ENCODE assay signal across 1 cellular context in the genomic region with DNA sequence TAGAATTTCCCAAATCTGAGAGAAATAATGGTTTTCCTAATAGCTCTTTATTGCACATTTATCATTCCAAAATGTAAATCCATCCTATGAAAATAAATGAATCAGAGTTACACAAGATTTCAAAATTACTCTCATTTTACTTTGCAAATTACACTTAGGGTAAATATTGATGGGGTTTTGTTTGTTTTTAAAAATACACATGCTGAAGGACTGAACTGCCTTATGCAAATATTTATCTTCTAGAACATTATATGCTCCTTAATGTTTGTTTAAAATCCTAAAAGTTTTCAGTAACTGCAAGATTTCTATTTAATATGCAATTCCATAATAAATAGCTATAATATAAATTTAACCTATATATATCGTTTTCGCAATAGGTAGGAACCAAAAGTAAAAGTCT.
TF ChIP-seq lines count a peak whose summit lies in the region.

No MANE protein-coding gene starts in this region.

TF ChIP-seq in HepG2, 621 proteins besides CTCF, POLR2A, EP300 and RAD21 (continued from another document and continues in another):
- 0 out of 2 replicates have a peak, but pooled peaks have one; percentile 9 for TF ChIP-seq SAP130 (CRISPR knock-in tag; IDR thresholded peaks at IDR 0.05; ENCODE audit: low read depth)
- TF ChIP-seq, protein P1, sequence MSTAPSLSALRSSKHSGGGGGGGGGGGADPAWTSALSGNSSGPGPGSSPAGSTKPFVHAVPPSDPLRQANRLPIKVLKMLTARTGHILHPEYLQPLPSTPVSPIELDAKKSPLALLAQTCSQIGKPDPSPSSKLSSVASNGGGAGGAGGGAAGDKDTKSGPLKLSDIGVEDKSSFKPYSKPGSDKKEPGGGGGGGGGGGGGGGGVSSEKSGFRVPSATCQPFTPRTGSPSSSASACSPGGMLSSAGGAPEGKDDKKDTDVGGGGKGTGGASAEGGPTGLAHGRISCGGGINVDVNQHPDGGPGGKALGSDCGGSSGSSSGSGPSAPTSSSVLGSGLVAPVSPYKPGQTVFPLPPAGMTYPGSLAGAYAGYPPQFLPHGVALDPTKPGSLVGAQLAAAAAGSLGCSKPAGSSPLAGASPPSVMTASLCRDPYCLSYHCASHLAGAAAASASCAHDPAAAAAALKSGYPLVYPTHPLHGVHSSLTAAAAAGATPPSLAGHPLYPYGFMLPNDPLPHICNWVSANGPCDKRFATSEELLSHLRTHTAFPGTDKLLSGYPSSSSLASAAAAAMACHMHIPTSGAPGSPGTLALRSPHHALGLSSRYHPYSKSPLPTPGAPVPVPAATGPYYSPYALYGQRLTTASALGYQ (CRISPR knock-in tag; IDR thresholded peaks at IDR 0.05), result no peak
- peak; percentile 79; the same call in 1 of the 2 replicates for TF ChIP-seq NFIC (IDR thresholded peaks at IDR 0.05; ENCODE audit: low read length)
- TF ChIP-seq FOXA1 (IDR thresholded peaks at IDR 0.05), result peak; percentile 89
- TF ChIP-seq FOXA1 (CRISPR knock-in tag; IDR thresholded peaks at IDR 0.05), result 0 out of 2 replicates have a peak, but pooled peaks have one; percentile 22
- TF ChIP-seq SRSF1 (optimal IDR thresholded peaks at IDR 0.05; ENCODE audit: low read depth, low read length), result no peak
- TF ChIP-seq, protein P2, sequence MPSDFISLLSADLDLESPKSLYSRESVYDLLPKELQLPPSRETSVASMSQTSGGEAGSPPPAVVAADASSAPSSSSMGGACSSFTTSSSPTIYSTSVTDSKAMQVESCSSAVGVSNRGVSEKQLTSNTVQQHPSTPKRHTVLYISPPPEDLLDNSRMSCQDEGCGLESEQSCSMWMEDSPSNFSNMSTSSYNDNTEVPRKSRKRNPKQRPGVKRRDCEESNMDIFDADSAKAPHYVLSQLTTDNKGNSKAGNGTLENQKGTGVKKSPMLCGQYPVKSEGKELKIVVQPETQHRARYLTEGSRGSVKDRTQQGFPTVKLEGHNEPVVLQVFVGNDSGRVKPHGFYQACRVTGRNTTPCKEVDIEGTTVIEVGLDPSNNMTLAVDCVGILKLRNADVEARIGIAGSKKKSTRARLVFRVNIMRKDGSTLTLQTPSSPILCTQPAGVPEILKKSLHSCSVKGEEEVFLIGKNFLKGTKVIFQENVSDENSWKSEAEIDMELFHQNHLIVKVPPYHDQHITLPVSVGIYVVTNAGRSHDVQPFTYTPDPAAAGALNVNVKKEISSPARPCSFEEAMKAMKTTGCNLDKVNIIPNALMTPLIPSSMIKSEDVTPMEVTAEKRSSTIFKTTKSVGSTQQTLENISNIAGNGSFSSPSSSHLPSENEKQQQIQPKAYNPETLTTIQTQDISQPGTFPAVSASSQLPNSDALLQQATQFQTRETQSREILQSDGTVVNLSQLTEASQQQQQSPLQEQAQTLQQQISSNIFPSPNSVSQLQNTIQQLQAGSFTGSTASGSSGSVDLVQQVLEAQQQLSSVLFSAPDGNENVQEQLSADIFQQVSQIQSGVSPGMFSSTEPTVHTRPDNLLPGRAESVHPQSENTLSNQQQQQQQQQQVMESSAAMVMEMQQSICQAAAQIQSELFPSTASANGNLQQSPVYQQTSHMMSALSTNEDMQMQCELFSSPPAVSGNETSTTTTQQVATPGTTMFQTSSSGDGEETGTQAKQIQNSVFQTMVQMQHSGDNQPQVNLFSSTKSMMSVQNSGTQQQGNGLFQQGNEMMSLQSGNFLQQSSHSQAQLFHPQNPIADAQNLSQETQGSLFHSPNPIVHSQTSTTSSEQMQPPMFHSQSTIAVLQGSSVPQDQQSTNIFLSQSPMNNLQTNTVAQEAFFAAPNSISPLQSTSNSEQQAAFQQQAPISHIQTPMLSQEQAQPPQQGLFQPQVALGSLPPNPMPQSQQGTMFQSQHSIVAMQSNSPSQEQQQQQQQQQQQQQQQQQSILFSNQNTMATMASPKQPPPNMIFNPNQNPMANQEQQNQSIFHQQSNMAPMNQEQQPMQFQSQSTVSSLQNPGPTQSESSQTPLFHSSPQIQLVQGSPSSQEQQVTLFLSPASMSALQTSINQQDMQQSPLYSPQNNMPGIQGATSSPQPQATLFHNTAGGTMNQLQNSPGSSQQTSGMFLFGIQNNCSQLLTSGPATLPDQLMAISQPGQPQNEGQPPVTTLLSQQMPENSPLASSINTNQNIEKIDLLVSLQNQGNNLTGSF (CRISPR knock-in tag; IDR thresholded peaks at IDR 0.05), result no peak
- peak; percentile 63 for TF ChIP-seq GATAD2A (CRISPR knock-in tag; IDR thresholded peaks at IDR 0.05)
- TF ChIP-seq, protein P3, sequence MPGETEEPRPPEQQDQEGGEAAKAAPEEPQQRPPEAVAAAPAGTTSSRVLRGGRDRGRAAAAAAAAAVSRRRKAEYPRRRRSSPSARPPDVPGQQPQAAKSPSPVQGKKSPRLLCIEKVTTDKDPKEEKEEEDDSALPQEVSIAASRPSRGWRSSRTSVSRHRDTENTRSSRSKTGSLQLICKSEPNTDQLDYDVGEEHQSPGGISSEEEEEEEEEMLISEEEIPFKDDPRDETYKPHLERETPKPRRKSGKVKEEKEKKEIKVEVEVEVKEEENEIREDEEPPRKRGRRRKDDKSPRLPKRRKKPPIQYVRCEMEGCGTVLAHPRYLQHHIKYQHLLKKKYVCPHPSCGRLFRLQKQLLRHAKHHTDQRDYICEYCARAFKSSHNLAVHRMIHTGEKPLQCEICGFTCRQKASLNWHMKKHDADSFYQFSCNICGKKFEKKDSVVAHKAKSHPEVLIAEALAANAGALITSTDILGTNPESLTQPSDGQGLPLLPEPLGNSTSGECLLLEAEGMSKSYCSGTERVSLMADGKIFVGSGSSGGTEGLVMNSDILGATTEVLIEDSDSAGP (CRISPR knock-in tag; IDR thresholded peaks at IDR 0.05; ENCODE audit: borderline replicate concordance), result no peak
- TF ChIP-seq ZNF660 (CRISPR knock-in tag; IDR thresholded peaks at IDR 0.05; ENCODE audit: borderline replicate concordance, low read depth), result no peak
- TF ChIP-seq, protein P4, sequence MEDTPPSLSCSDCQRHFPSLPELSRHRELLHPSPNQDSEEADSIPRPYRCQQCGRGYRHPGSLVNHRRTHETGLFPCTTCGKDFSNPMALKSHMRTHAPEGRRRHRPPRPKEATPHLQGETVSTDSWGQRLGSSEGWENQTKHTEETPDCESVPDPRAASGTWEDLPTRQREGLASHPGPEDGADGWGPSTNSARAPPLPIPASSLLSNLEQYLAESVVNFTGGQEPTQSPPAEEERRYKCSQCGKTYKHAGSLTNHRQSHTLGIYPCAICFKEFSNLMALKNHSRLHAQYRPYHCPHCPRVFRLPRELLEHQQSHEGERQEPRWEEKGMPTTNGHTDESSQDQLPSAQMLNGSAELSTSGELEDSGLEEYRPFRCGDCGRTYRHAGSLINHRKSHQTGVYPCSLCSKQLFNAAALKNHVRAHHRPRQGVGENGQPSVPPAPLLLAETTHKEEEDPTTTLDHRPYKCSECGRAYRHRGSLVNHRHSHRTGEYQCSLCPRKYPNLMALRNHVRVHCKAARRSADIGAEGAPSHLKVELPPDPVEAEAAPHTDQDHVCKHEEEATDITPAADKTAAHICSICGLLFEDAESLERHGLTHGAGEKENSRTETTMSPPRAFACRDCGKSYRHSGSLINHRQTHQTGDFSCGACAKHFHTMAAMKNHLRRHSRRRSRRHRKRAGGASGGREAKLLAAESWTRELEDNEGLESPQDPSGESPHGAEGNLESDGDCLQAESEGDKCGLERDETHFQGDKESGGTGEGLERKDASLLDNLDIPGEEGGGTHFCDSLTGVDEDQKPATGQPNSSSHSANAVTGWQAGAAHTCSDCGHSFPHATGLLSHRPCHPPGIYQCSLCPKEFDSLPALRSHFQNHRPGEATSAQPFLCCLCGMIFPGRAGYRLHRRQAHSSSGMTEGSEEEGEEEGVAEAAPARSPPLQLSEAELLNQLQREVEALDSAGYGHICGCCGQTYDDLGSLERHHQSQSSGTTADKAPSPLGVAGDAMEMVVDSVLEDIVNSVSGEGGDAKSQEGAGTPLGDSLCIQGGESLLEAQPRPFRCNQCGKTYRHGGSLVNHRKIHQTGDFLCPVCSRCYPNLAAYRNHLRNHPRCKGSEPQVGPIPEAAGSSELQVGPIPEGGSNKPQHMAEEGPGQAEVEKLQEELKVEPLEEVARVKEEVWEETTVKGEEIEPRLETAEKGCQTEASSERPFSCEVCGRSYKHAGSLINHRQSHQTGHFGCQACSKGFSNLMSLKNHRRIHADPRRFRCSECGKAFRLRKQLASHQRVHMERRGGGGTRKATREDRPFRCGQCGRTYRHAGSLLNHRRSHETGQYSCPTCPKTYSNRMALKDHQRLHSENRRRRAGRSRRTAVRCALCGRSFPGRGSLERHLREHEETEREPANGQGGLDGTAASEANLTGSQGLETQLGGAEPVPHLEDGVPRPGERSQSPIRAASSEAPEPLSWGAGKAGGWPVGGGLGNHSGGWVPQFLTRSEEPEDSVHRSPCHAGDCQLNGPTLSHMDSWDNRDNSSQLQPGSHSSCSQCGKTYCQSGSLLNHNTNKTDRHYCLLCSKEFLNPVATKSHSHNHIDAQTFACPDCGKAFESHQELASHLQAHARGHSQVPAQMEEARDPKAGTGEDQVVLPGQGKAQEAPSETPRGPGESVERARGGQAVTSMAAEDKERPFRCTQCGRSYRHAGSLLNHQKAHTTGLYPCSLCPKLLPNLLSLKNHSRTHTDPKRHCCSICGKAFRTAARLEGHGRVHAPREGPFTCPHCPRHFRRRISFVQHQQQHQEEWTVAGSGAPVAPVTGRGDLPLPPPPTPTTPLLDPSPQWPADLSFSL (CRISPR knock-in tag; IDR thresholded peaks at IDR 0.05), result no peak
- TF ChIP-seq, protein P5, sequence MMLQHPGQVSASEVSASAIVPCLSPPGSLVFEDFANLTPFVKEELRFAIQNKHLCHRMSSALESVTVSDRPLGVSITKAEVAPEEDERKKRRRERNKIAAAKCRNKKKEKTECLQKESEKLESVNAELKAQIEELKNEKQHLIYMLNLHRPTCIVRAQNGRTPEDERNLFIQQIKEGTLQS (CRISPR knock-in tag; IDR thresholded peaks at IDR 0.05), result no peak
- TF ChIP-seq, protein P6, sequence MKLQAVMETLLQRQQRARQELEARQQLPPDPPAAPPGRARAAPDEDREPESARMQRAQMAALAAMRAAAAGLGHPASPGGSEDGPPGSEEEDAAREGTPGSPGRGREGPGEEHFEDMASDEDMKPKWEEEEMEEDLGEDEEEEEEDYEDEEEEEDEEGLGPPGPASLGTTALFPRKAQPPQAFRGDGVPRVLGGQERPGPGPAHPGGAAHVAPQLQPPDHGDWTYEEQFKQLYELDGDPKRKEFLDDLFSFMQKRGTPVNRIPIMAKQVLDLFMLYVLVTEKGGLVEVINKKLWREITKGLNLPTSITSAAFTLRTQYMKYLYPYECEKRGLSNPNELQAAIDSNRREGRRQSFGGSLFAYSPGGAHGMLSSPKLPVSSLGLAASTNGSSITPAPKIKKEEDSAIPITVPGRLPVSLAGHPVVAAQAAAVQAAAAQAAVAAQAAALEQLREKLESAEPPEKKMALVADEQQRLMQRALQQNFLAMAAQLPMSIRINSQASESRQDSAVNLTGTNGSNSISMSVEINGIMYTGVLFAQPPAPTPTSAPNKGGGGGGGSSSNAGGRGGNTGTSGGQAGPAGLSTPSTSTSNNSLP (IDR thresholded peaks at IDR 0.05; ENCODE audit: low read depth, low read length), result peak; percentile 73
- no peak for TF ChIP-seq PHF20 (CRISPR knock-in tag; IDR thresholded peaks at IDR 0.05)
- TF ChIP-seq ZNF792 (CRISPR knock-in tag; IDR thresholded peaks at IDR 0.05), result no peak
- TF ChIP-seq FOXP1 (IDR thresholded peaks at IDR 0.05), result no peak
- peak; percentile 51; the same call in 1 of the 2 replicates for TF ChIP-seq FOXP1 (CRISPR knock-in tag; IDR thresholded peaks at IDR 0.05)
- TF ChIP-seq ZNF749 (CRISPR knock-in tag; IDR thresholded peaks at IDR 0.05; ENCODE audit: borderline replicate concordance), result no peak
- TF ChIP-seq TCF7 (IDR thresholded peaks at IDR 0.05; ENCODE audit: low read depth), result no peak
- TF ChIP-seq RARA (CRISPR knock-in tag; IDR thresholded peaks at IDR 0.05), result peak; percentile 23; the same call in 1 of the 2 replicates
- no peak for TF ChIP-seq ZNF652 (CRISPR knock-in tag; IDR thresholded peaks at IDR 0.05; ENCODE audit: borderline replicate concordance, low read depth)
- TF ChIP-seq, protein P7, sequence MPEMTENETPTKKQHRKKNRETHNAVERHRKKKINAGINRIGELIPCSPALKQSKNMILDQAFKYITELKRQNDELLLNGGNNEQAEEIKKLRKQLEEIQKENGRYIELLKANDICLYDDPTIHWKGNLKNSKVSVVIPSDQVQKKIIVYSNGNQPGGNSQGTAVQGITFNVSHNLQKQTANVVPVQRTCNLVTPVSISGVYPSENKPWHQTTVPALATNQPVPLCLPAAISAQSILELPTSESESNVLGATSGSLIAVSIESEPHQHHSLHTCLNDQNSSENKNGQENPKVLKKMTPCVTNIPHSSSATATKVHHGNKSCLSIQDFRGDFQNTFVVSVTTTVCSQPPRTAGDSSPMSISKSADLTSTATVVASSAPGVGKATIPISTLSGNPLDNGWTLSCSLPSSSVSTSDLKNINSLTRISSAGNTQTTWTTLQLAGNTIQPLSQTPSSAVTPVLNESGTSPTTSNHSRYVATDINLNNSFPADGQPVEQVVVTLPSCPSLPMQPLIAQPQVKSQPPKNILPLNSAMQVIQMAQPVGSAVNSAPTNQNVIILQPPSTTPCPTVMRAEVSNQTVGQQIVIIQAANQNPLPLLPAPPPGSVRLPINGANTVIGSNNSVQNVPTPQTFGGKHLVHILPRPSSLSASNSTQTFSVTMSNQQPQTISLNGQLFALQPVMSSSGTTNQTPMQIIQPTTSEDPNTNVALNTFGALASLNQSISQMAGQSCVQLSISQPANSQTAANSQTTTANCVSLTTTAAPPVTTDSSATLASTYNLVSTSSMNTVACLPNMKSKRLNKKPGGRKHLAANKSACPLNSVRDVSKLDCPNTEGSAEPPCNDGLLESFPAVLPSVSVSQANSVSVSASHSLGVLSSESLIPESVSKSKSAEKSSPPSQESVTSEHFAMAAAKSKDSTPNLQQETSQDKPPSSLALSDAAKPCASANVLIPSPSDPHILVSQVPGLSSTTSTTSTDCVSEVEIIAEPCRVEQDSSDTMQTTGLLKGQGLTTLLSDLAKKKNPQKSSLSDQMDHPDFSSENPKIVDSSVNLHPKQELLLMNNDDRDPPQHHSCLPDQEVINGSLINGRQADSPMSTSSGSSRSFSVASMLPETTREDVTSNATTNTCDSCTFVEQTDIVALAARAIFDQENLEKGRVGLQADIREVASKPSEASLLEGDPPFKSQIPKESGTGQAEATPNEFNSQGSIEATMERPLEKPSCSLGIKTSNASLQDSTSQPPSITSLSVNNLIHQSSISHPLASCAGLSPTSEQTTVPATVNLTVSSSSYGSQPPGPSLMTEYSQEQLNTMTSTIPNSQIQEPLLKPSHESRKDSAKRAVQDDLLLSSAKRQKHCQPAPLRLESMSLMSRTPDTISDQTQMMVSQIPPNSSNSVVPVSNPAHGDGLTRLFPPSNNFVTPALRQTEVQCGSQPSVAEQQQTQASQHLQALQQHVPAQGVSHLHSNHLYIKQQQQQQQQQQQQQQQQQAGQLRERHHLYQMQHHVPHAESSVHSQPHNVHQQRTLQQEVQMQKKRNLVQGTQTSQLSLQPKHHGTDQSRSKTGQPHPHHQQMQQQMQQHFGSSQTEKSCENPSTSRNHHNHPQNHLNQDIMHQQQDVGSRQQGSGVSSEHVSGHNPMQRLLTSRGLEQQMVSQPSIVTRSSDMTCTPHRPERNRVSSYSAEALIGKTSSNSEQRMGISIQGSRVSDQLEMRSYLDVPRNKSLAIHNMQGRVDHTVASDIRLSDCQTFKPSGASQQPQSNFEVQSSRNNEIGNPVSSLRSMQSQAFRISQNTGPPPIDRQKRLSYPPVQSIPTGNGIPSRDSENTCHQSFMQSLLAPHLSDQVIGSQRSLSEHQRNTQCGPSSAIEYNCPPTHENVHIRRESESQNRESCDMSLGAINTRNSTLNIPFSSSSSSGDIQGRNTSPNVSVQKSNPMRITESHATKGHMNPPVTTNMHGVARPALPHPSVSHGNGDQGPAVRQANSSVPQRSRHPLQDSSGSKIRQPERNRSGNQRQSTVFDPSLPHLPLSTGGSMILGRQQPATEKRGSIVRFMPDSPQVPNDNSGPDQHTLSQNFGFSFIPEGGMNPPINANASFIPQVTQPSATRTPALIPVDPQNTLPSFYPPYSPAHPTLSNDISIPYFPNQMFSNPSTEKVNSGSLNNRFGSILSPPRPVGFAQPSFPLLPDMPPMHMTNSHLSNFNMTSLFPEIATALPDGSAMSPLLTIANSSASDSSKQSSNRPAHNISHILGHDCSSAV (CRISPR knock-in tag; IDR thresholded peaks at IDR 0.05; ENCODE audit: borderline replicate concordance), result no peak
